Comparison of ENCODE assay signal across 8 cellular contexts in the genomic region with DNA sequence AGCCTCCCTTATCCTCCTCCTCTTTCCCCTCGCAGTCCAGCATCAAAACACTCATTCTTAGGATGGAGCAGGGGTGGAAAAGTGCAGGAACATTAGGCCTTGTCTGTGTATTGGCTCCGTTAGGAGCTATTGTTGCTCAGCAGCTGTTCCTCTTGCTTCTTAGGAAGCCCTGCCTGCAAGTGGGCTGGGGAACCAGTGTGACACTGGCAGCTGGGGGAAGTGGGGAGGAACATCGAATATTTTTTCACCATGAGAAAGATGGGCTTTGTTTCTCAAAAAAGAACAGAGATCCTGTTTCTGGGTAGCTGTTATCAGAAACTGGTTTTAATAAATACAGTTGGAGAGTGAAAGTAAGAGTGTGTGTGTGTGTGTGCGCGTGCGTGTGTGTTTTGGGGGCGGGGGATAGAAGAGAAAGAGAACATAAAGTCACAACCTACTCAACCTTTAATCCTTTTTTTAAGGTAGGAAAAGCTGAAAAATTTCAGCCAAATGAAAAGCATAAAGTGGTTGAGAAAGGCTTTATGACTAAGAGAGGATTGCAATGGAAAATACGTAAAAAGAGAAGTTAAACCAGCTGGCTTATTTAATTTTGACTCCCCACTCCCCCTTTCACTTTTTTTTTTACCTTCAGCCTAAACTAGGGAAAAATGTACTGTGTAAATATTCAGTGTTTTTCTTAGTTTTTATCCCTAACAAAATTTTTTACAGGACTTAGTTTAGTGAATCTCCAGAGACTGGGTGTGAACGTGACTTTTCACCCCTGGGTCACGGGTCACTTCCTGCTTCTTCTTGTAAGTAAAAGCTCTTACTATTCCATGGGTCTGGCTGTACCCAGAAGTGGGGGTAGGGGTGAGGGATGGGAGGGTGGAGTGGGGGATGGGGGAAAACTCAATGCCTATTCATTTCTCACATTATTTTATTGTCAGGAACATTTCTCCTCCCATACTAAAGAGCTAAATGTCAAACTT.
DNase-seq lines count a peak whose midpoint lies in the region; ATAC-seq and TF ChIP-seq lines count a peak whose summit lies in the region.

No MANE protein-coding gene starts in this region.

- H3K4me3 ChIP-seq in HL-60 (replicated peaks; ENCODE audit: insufficient read depth, low read length) (peak overlapping the region; percentile 12), endocrine pancreas (ENCODE audit: control insufficient read depth, insufficient read depth, low read length) (peak overlapping the region; percentile 45), subcutaneous abdominal adipose tissue (ENCODE audit: low read depth in 1 of 5, low read length in 5 of 5) (peak overlapping the region in 4 of 5 donors; percentile 23 to 47 (median 36)), H7 (ENCODE audit: insufficient read depth, low read depth, low read length) (no peak overlapping the region)

- peaks cover 13% of the 10 kb centered on the region for H3K4me1 ChIP-seq in endocrine pancreas (ENCODE audit: control insufficient read depth, insufficient read depth, low read length)
- H3K4me1 ChIP-seq in subcutaneous abdominal adipose tissue (ENCODE audit: control insufficient read depth in 5 of 5, insufficient read depth in 5 of 5, low read length in 5 of 5): peaks cover 6 to 44% (median 41%) of the 10 kb centered on the region in 5 donors

- H3K27ac Mint-ChIP-seq in natural killer cell treated with Interleukin-12 subunit alpha and Interleukin-12 subunit beta and Interleukin-15 and Interleukin-18, amount 100 ng/mL, for 72 hours: peak overlapping the region; percentile 89 to 91

- H3K36me3 ChIP-seq in endocrine pancreas (ENCODE audit: control insufficient read depth, insufficient read depth, low read length) (no peaks in the 10 kb centered on the region), subcutaneous abdominal adipose tissue (ENCODE audit: control insufficient read depth in 5 of 5, insufficient read depth in 5 of 5, low read length in 5 of 5) (no peaks in the 10 kb centered on the region), H7 (replicated peaks; ENCODE audit: control insufficient read depth, insufficient read depth, low read length) (no peaks in the 10 kb centered on the region)

- H3K27ac ChIP-seq in HL-60 (replicated peaks) (peak overlapping the region; percentile 78), subcutaneous abdominal adipose tissue (ENCODE audit: low read depth, low read length) (peak overlapping the region; percentile 89)

- H3K4me3 Mint-ChIP-seq in natural killer cell treated with Interleukin-12 subunit alpha and Interleukin-12 subunit beta and Interleukin-15 and Interleukin-18, amount 100 ng/mL, for 72 hours: peak overlapping the region; percentile 87

- ATAC-seq in natural killer cell treated with Interleukin-12 subunit alpha and Interleukin-12 subunit beta and Interleukin-15 and Interleukin-18, amount 100 ng/mL, for 72 hours: peak; percentile 25 to 58

- DNase-seq in HL-60 (ENCODE audit: low read depth in 1 of 2, low spot score in 1 of 2): peak; percentile 35 to 62
- peak; percentile 62 to 71 for DNase-seq in activated CD4-positive, alpha-beta T cell treated with anti-CD3 and anti-CD28 coated beads, Interleukin-2, amount 50 U/mL, for 4 hours
- no peak for DNase-seq in natural killer cell treated with Interleukin-12 subunit alpha and Interleukin-12 subunit beta and Interleukin-15 and Interleukin-18, amount 100 ng/mL, for 72 hours (ENCODE audit: low spot score)
- DNase-seq in H7: no peak
- no peak for DNase-seq in NCI-H446 treated with DMSO at 0.1 percent for 48 hours (lab: John Stamatoyannopoulos, UW)

- H3K36me3 Mint-ChIP-seq in natural killer cell treated with Interleukin-12 subunit alpha and Interleukin-12 subunit beta and Interleukin-15 and Interleukin-18, amount 100 ng/mL, for 72 hours: peaks cover 9% of the 10 kb centered on the region

- peaks cover 42 to 44% of the 10 kb centered on the region in 2 donors for H3K4me1 Mint-ChIP-seq in natural killer cell treated with Interleukin-12 subunit alpha and Interleukin-12 subunit beta and Interleukin-15 and Interleukin-18, amount 100 ng/mL, for 72 hours (ENCODE audit: low read depth in 2 of 2)

- no peaks in the 10 kb centered on the region for H3K27me3 ChIP-seq in HL-60 (ENCODE audit: insufficient read depth, poor library complexity, severe bottlenecking)
- no peaks in the 10 kb centered on the region for H3K27me3 ChIP-seq in endocrine pancreas (ENCODE audit: control insufficient read depth, insufficient read depth, low read length)
- H3K27me3 ChIP-seq in subcutaneous abdominal adipose tissue (ENCODE audit: control insufficient read depth in 5 of 5, insufficient read depth in 4 of 5, low read length in 5 of 5): no peaks in the 10 kb centered on the region
- no peaks in the 10 kb centered on the region for H3K27me3 ChIP-seq in H7 (ENCODE audit: control insufficient read depth, insufficient read depth, low read length)

- H3K27me3 Mint-ChIP-seq in natural killer cell treated with Interleukin-12 subunit alpha and Interleukin-12 subunit beta and Interleukin-15 and Interleukin-18, amount 100 ng/mL, for 72 hours: no peaks in the 10 kb centered on the region

- peaks cover 13% of the 10 kb centered on the region for H3K9me3 Mint-ChIP-seq in natural killer cell treated with Interleukin-12 subunit alpha and Interleukin-12 subunit beta and Interleukin-15 and Interleukin-18, amount 100 ng/mL, for 72 hours

- TF ChIP-seq POLR2A in GM15510 (IDR thresholded peaks at IDR 0.05; ENCODE audit: borderline replicate concordance, extremely low read depth, insufficient read length): peak; percentile 31

- TF ChIP-seq CTCF in HL-60 (IDR thresholded peaks at IDR 0.05; ENCODE audit: insufficient read depth, low read length): no peak

- peak overlapping the region; percentile 48 for H3K9ac ChIP-seq in endocrine pancreas (ENCODE audit: control insufficient read depth, insufficient read depth, low read length)
- H3K9ac ChIP-seq in subcutaneous abdominal adipose tissue (ENCODE audit: low read length in 5 of 5): peak overlapping the region; percentile 21 to 68 (median 52)

- H3K9me3 ChIP-seq in endocrine pancreas (ENCODE audit: control insufficient read depth, low read length) (no peaks in the 10 kb centered on the region), subcutaneous abdominal adipose tissue (ENCODE audit: control insufficient read depth in 5 of 5, low read length in 5 of 5) (peaks cover 0 to 2% (median 0%) of the 10 kb centered on the region in 5 donors)

Comparison
In these comparisons a context has a peak if more than half of its experiments do, and no peak if none do; other contexts are left out.
1. DNase-seq: peak in HL-60 (2 of 2) and activated CD4-positive, alpha-beta T cell treated with anti-CD3 and anti-CD28 coated beads, Interleukin-2, amount 50 U/mL, for 4 hours (2 of 2); none in natural killer cell treated with Interleukin-12 subunit alpha and Interleukin-12 subunit beta and Interleukin-15 and Interleukin-18, amount 100 ng/mL, for 72 hours (single experiment), H7 (single experiment) and NCI-H446 treated with DMSO at 0.1 percent for 48 hours (single experiment).